ENCODE assay signal across 8 cellular contexts in the genomic region with DNA sequence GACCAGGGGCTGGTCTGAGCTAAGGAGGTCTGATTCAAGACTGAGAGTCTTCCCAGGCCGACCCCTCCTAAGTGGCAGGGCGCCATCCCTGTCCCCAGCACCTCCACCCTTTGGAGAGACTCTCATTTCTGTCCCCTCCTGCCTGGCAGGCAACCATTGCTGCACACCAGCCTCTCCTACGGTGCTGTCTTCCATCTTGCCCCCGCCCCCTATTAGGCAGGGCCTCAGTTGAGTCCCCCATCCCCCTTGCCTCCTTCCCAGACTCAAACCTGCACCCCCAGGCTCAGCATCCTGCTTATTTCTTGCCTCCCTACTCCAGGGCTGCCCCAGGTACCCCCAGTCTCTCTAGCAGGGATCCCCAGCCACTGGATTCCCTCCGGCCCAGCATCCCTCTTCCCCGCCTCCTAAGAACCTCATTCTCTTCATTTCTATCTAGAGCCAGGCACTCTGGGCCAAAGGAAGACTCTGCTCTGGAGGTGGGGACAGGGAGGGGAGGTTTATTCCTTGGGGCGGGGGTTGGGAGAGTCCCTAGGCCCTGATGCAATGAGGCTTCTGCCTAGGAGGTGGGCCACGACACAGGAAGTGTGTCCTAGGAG. TPM values are rescaled to one million over a fixed set of nuclear protein-coding genes. Genes with fewer than 3 reads are reported as not detected.
A peak's percentile ranks its signal among the peaks of the same experiment; 100 is the strongest.
DNase-seq lines count a peak whose midpoint lies in the region; TF ChIP-seq lines count a peak whose summit lies in the region.

No MANE protein-coding gene starts in this region.

- peak overlapping the region; percentile 77 for H3K4me3 ChIP-seq in ACC112 (ENCODE audit: low read depth, low read length)
- peak overlapping the region; percentile 65 for H3K4me3 ChIP-seq in HUES48 (ENCODE audit: low read depth, low read length)
- H3K4me3 ChIP-seq in breast epithelium: peak overlapping the region; percentile 38 to 74 (median 42)
- H3K4me3 ChIP-seq in muscle layer of colon (ENCODE audit: low read depth in 1 of 2, low read length in 2 of 2): peak overlapping the region in 1 of 2 donors; percentile 78

- no peak for TF ChIP-seq POLR2A in breast epithelium (IDR thresholded peaks at IDR 0.05)

- intact Hi-C loops in breast epithelium (cut with DNase I; ENCODE audit: low total_unique reads): no loop called here

- H3K79me2 ChIP-seq in ACC112 (ENCODE audit: control insufficient read depth, insufficient read depth, low read length, unreplicated experiment): no peaks in the 10 kb centered on the region

- DNase-seq in breast epithelium (ENCODE audit: low spot score in 2 of 2) (no peak), GDM1 (lab: John Stamatoyannopoulos, UW) (no peak)
- no peak for DNase-seq in stimulated activated CD4-positive, alpha-beta T cell treated with anti-CD3 and anti-CD28 coated beads, Interleukin-2, amount 100 ng/mL, for 48 hours
- no peak for DNase-seq in activated effector memory CD4-positive, alpha-beta T cell treated with Interleukin-2 at 50 U/mL for 16 hours
- DNase-seq in central memory CD4-positive, alpha-beta T cell: no peak

- peak overlapping the region; percentile 1 for H2AFZ ChIP-seq in ACC112 (ENCODE audit: low read length, unreplicated experiment)

- H3K27ac ChIP-seq in ACC112 (ENCODE audit: low read depth, low read length) (peak overlapping the region; percentile 22; the same call in 1 of the 2 replicates), HUES48 (ENCODE audit: low read depth, low read length) (peak overlapping the region; percentile 99), breast epithelium (peak overlapping the region; percentile 82 to 83), muscle layer of colon (ENCODE audit: low read depth, low read length) (peak overlapping the region; percentile 74)

- peak overlapping the region; percentile 91 for H3K9ac ChIP-seq in HUES48 (ENCODE audit: low read depth, low read length)
- peak overlapping the region; percentile 9 for H3K9ac ChIP-seq in muscle layer of colon (ENCODE audit: low read length)

- no peaks in the 10 kb centered on the region for H3K9me3 ChIP-seq in HUES48 (ENCODE audit: control insufficient read depth, insufficient read depth, low read length)
- no peaks in the 10 kb centered on the region for H3K9me3 ChIP-seq in breast epithelium
- no peaks in the 10 kb centered on the region for H3K9me3 ChIP-seq in muscle layer of colon (ENCODE audit: low read length)

- H3K36me3 ChIP-seq in ACC112 (ENCODE audit: insufficient read depth, low read length) (no peaks in the 10 kb centered on the region), HUES48 (ENCODE audit: control insufficient read depth, insufficient read depth, low read length) (peaks cover 16% of the 10 kb centered on the region), breast epithelium (no peaks in the 10 kb centered on the region), muscle layer of colon (ENCODE audit: insufficient read depth, low read length) (no peaks in the 10 kb centered on the region)

- H3K27me3 ChIP-seq in ACC112 (ENCODE audit: insufficient read depth, low read length): no peaks in the 10 kb centered on the region
- H3K27me3 ChIP-seq in HUES48 (ENCODE audit: control insufficient read depth, insufficient read depth, low read length): 0 out of 2 replicates have a peak, but pooled peaks cover 3% of the 10 kb centered on the region
- H3K27me3 ChIP-seq in breast epithelium: no peaks in the 10 kb centered on the region
- no peaks in the 10 kb centered on the region for H3K27me3 ChIP-seq in muscle layer of colon (ENCODE audit: control insufficient read depth in 1 of 2, insufficient read depth in 2 of 2, low read length in 2 of 2)

- H3K4me1 ChIP-seq in ACC112 (ENCODE audit: control insufficient read depth, insufficient read depth, low read length, unreplicated experiment): peaks cover 24% of the 10 kb centered on the region
- peaks cover 33% of the 10 kb centered on the region for H3K4me1 ChIP-seq in HUES48 (ENCODE audit: control insufficient read depth, insufficient read depth, low read length)
- H3K4me1 ChIP-seq in breast epithelium: peaks cover 4 to 31% of the 10 kb centered on the region in 2 donors
- H3K4me1 ChIP-seq in muscle layer of colon (ENCODE audit: insufficient read depth, low read length): peaks cover 36% of the 10 kb centered on the region

- TF ChIP-seq CTCF in breast epithelium (IDR thresholded peaks at IDR 0.05): no peak

RNA-seq across cellular contexts. Expression of a gene that starts 1.7 kb away (rescaled TPM):
- total RNA-seq in breast epithelium: under 1 TPM; 0.16 to 0.33 (median 0.29) TPM

RNA-seq across cellular contexts. Expression of a gene that starts 20.1 kb away (rescaled TPM):
- total RNA-seq in breast epithelium: 10 to 100 TPM in 2 of 3 donors, 1 to 10 TPM in 1; 5.9 to 27.4 (median 19.7) TPM

RNA-seq across cellular contexts. Expression of a gene that starts 55.7 kb away (rescaled TPM):
- total RNA-seq in breast epithelium: 100 to 1,000 TPM; 257 to 326 (median 293) TPM

Comparison
In these comparisons a context has a peak if more than half of its experiments do, and no peak if none do; other contexts are left out.
1. H3K27ac ChIP-seq: peak in every context shown above with its lines; median percentile 99 in HUES48; 82 in breast epithelium; 74 in muscle layer of colon; 22 in ACC112.